33 cellular contexts compared by ENCODE assay signal in genomic region chr3:155568295-155568694, GRCh38.
"Had no signal": no experiment of that assay in that cellular context is flagged by ENCODE, and none has a peak within 500 bp of the region (broad histone marks: within the 10 kb centered on the region; RNA-seq: fewer than 3 reads in every experiment).

No MANE protein-coding gene starts in this region.

- ATAC-seq: activated naive CD4-positive, alpha-beta T cell treated with anti-CD3 and anti-CD28 coated beads, Interleukin-2, amount 50 U/mL, for 72 hours; activated naive CD8-positive, alpha-beta T cell treated with anti-CD3 and anti-CD28 coated beads, Interleukin-2, amount 50 U/mL, for 24 hours; activated T-cell treated with anti-CD3 and anti-CD28 coated beads, Interleukin-2, amount 50 U/mL, for 4 hours; activated T-cell treated with anti-CD3 and anti-CD28 coated beads, Interleukin-2, amount 50 U/mL, for 72 hours; activated T-helper 17 cell treated with anti-CD3 and anti-CD28 coated beads, Interleukin-2, amount 50 U/mL, for 72 hours; body of pancreas had no signal

- H3K27me3 ChIP-seq: adrenal gland, ascending aorta, body of pancreas, brain microvascular endothelial cell, breast epithelium, cardiac muscle cell had no signal

- H3K36me3 ChIP-seq: adrenal gland, ascending aorta, brain microvascular endothelial cell, breast epithelium, cardiac muscle cell had no signal

- H3K9me3 ChIP-seq: adrenal gland, ascending aorta, body of pancreas, breast epithelium had no signal

- FAIRE-seq: astrocyte, bronchial epithelial cell had no signal

- H3K4me1 ChIP-seq: adrenal gland, ascending aorta, breast epithelium had no signal

- H3K27ac ChIP-seq: adrenal gland, ascending aorta, body of pancreas, brain microvascular endothelial cell, breast epithelium, cardiac muscle cell had no signal

- H3K4me3 ChIP-seq: adrenal gland, ascending aorta, body of pancreas, breast epithelium, cardiac muscle cell had no signal

- DNase-seq: activated effector memory CD4-positive, alpha-beta T cell treated with anti-CD3 and anti-CD28 coated beads, Interleukin-2, amount 50 U/mL, for 16 hours; activated effector memory CD4-positive, alpha-beta T cell treated with Interleukin-2 at 50 U/mL for 16 hours; activated gamma-delta T cell; activated gamma-delta T cell treated with Interleukin-2 at 50 U/mL for 16 hours; activated naive CD4-positive, alpha-beta T cell; activated naive CD4-positive, alpha-beta T cell treated with anti-CD3 and anti-CD28 coated beads for 36 hours; activated naive CD4-positive, alpha-beta T cell treated with anti-CD3 and anti-CD28 coated beads, Interleukin-2, amount 10 ng/mL, durations not matched to agents 7 days and 5 days; activated naive CD4-positive, alpha-beta T cell treated with anti-CD3 and anti-CD28 coated beads, Interleukin-2, amount 50 U/mL, for 16 hours; activated naive CD4-positive, alpha-beta T cell treated with Interleukin-2 at 50 U/mL for 16 hours; activated naive CD8-positive, alpha-beta T cell treated with anti-CD3 and anti-CD28 coated beads for 36 hours; activated naive CD8-positive, alpha-beta T cell treated with anti-CD3 and anti-CD28 coated beads, Interleukin-2, amount 10 ng/mL, durations not matched to agents 7 days and 5 days; activated naive CD8-positive, alpha-beta T cell treated with anti-CD3 and anti-CD28 coated beads, Interleukin-2, amount 50 U/mL, for 24 hours; activated T-cell treated with anti-CD3 and anti-CD28 coated beads, Interleukin-2, amount 50 U/mL, for 24 hours; activated T-cell treated with anti-CD3 and anti-CD28 coated beads, Interleukin-2, amount 50 U/mL, for 4 hours; activated T-cell treated with anti-CD3 and anti-CD28 coated beads, Interleukin-2, amount 50 U/mL, for 48 hours; activated T-cell treated with anti-CD3 and anti-CD28 coated beads, Interleukin-2, amount 50 U/mL, for 72 hours; adrenal gland; amniotic stem cell; amygdala; anterior cingulate cortex; aorta; body of pancreas; brain microvascular endothelial cell; caudate nucleus; central memory CD4-positive, alpha-beta T cell; cerebellar nuclear complex had no signal
